Comparison of ENCODE assay signal across 8 cellular contexts in genomic region chr6:30481965-30482644, GRCh38. TPM values are rescaled to one million over a fixed set of nuclear protein-coding genes. Genes with fewer than 3 reads are reported as not detected.
DNase-seq lines count a peak whose midpoint lies in the region; TF ChIP-seq lines count a peak whose summit lies in the region.
"Not testable (repeated sequence)": the region's sequence is repeated elsewhere in the genome, so short reads cannot be mapped to it uniquely, and the experiment has no call there.

No MANE protein-coding gene starts in this region.

- not testable (repeated sequence) for H3K79me2 ChIP-seq in OCI-LY7 (ENCODE audit: insufficient read depth, low read depth, low read length)

- intact Hi-C loops in OCI-LY7 (cut with micrococcal nuclease; ENCODE audit: unreplicated experiment): loop anchor here (1.0 to 5.0 kb wide), 4 partner anchors 50 to 250 kb away; partner anchors contain the start of gene DHX16

- not testable (repeated sequence) for H3K4me3 Mint-ChIP-seq in activated CD4-positive, alpha-beta memory T cell treated with anti-CD3 and anti-CD28 coated beads, Interleukin-2, amount 10 ng/mL, durations not matched to agents 7 days and 5 days

- H3K9me3 ChIP-seq in AG04450 (ENCODE audit: control insufficient read depth, insufficient read depth, low read length); OCI-LY7 (ENCODE audit: low read length): not testable (repeated sequence)

- H3K27ac Mint-ChIP-seq in activated CD4-positive, alpha-beta memory T cell treated with anti-CD3 and anti-CD28 coated beads, Interleukin-2, amount 10 ng/mL, durations not matched to agents 7 days and 5 days: not testable (repeated sequence)

- peaks cover 26% of the 10 kb centered on the region for H3K4me1 Mint-ChIP-seq in activated CD4-positive, alpha-beta memory T cell treated with anti-CD3 and anti-CD28 coated beads, Interleukin-2, amount 10 ng/mL, durations not matched to agents 7 days and 5 days

- POLR2A ChIA-PET in AG04450 (lab: Yijun Ruan, JAX): interaction anchor here (0.5 to 1.1 kb wide), 5 partner anchors 51 to 130 kb away, joined by 3 to 5 read pairs (median 3); no protein-coding TSS in a partner anchor
- POLR2A ChIA-PET in OCI-LY7 (lab: Charles Lee): not testable (repeated sequence)
- POLR2A ChIA-PET in activated CD4-positive, alpha-beta memory T cell treated with anti-CD3 and anti-CD28 coated beads, Interleukin-2, amount 10 ng/mL, durations not matched to agents 7 days and 5 days (lab: Charles Lee): interaction anchor here (0.8 to 5.6 kb wide), 7 partner anchors 8 to 248 kb away, joined by 3 to 45 read pairs (median 4); no protein-coding TSS in a partner anchor

- peaks cover 77% of the 10 kb centered on the region for H3K27me3 Mint-ChIP-seq in activated CD4-positive, alpha-beta memory T cell treated with anti-CD3 and anti-CD28 coated beads, Interleukin-2, amount 10 ng/mL, durations not matched to agents 7 days and 5 days

- H3K27me3 ChIP-seq in AG04450 (ENCODE audit: control insufficient read depth, insufficient read depth, low read length): peaks cover 34% of the 10 kb centered on the region

- H3K4me3 ChIP-seq in AG04450 (ENCODE audit: low read depth, low read length): peak overlapping the region; percentile 29
- H3K4me3 ChIP-seq in OCI-LY7 (ENCODE audit: low read depth, low read length, poor library complexity, severe bottlenecking): not testable (repeated sequence)
- H3K4me3 ChIP-seq in choroid plexus epithelial cell (ENCODE audit: low read depth, low read length): peak overlapping the region; percentile 28

- H3K4me2 ChIP-seq in OCI-LY7 (ENCODE audit: low read length): not testable (repeated sequence)

- not testable (repeated sequence) for DNase-seq in AG04450 (ENCODE audit: low read depth, low spot score)
- DNase-seq in GM19238 (ENCODE audit: insufficient read length, low spot score) (peak; percentile 73), KG1 (lab: John Stamatoyannopoulos, UW) (peak; percentile 28), OCI-LY7 (ENCODE audit: low spot score) (peak; percentile 84), choroid plexus epithelial cell (ENCODE audit: low read depth) (peak; percentile 74), islet precursor cell (peak; percentile 93)
- DNase-seq in activated CD4-positive, alpha-beta memory T cell treated with anti-CD3 and anti-CD28 coated beads, Interleukin-2, amount 10 ng/mL, durations not matched to agents 7 days and 5 days: peak; percentile 86
- peak; percentile 73 to 77 for DNase-seq in stimulated activated CD4-positive, alpha-beta T cell treated with anti-CD3 and anti-CD28 coated beads, Interleukin-12 subunit alpha, Interleukin-12 subunit beta, amount 100 ng/mL, for 24 hours (ENCODE audit: low read depth in 2 of 2)

- CTCF ChIA-PET in AG04450 (lab: Charles Lee) (interaction anchor here (0.6 to 9.5 kb wide), 19 partner anchors 8 to 605 kb away, joined by 3 to 437 read pairs (median 4); partner anchors contain the start of gene ABCF1), OCI-LY7 (lab: Charles Lee; ENCODE audit: unreplicated experiment) (interaction anchor here (0.6 to 1.1 kb wide), 5 partner anchors 50 to 115 kb away, joined by 4 to 11 read pairs (median 4); no protein-coding TSS in a partner anchor)
- CTCF ChIA-PET in activated CD4-positive, alpha-beta memory T cell treated with anti-CD3 and anti-CD28 coated beads, Interleukin-2, amount 10 ng/mL, durations not matched to agents 7 days and 5 days (lab: Charles Lee): interaction anchor here (0.9 to 7.3 kb wide), 32 partner anchors 8 to 395 kb away, joined by 3 to 267 read pairs (median 4); partner anchors contain the start of genes ABCF1, DHX16, GNL1 and MRPS18B

- H3K36me3 Mint-ChIP-seq in activated CD4-positive, alpha-beta memory T cell treated with anti-CD3 and anti-CD28 coated beads, Interleukin-2, amount 10 ng/mL, durations not matched to agents 7 days and 5 days (ENCODE audit: low read depth): not testable (repeated sequence)

- not testable (repeated sequence) for H3K4me1 ChIP-seq in OCI-LY7 (ENCODE audit: insufficient read depth, low read length, poor library complexity, severe bottlenecking)

- not testable (repeated sequence) for H3K36me3 ChIP-seq in OCI-LY7 (ENCODE audit: insufficient read depth, low read length)

- not testable (repeated sequence) for H4K20me1 ChIP-seq in OCI-LY7 (ENCODE audit: insufficient read depth, low read length)

- BruUV-seq in OCI-LY7 (replicated peaks; lab: Mats Ljungman, UMichigan): not testable (repeated sequence)

- H3K27ac ChIP-seq in AG04450 (ENCODE audit: low read depth, low read length); OCI-LY7 (ENCODE audit: low read depth, low read length, poor library complexity, severe bottlenecking): not testable (repeated sequence)

- not testable (repeated sequence) for H3K9me3 Mint-ChIP-seq in activated CD4-positive, alpha-beta memory T cell treated with anti-CD3 and anti-CD28 coated beads, Interleukin-2, amount 10 ng/mL, durations not matched to agents 7 days and 5 days

- H2AFZ ChIP-seq in OCI-LY7 (ENCODE audit: low read length): not testable (repeated sequence)

- peak; percentile 81 for TF ChIP-seq CTCF in AG04450 (IDR thresholded peaks at IDR 0.05; ENCODE audit: low read depth, low read length)
- TF ChIP-seq CTCF in OCI-LY7 (conservative IDR thresholded peaks at IDR 0.05; ENCODE audit: low read length): peak; percentile 82
- TF ChIP-seq CTCF in choroid plexus epithelial cell (conservative IDR thresholded peaks at IDR 0.05; ENCODE audit: low read depth, low read length): peak; percentile 88

- H3K9me2 ChIP-seq in OCI-LY7 (ENCODE audit: insufficient read depth, low read length): not testable (repeated sequence)

RNA-seq across cellular contexts. Expression of gene HLA-E, which starts 7.2 kb away (rescaled TPM):
- 127 and 136 TPM in 2 replicates for polyA plus RNA-seq in AG04450 (2011; rRNA removed)
- polyA minus RNA-seq in AG04450 (2011; rRNA and poly(A)+ RNA removed): 79.3 and 95.1 TPM in 2 replicates
- 131 and 156 TPM in 2 replicates for total RNA-seq in OCI-LY7 (2014; rRNA removed; shearing (Covaris generic))
- total RNA-seq in OCI-LY7 (2022): 123 and 151 TPM in 2 replicates
- total RNA-seq in activated CD4-positive, alpha-beta memory T cell treated with anti-CD3 and anti-CD28 coated beads, Interleukin-2, amount 10 ng/mL, durations not matched to agents 7 days and 5 days: 100 to 1,000 TPM; 757 to 767 TPM

Comparison
In these comparisons a context has a peak if more than half of its experiments do, and no peak if none do; other contexts are left out.
1. RNA of gene HLA-E, which starts 7.2 kb away (total RNA-seq): 757 to 767 TPM in activated CD4-positive, alpha-beta memory T cell treated with anti-CD3 and anti-CD28 coated beads, Interleukin-2, amount 10 ng/mL, durations not matched to agents 7 days and 5 days; 123 to 156 TPM in OCI-LY7; every median in the first group is over 4 times any median in the second.
2. Peak in every context shown above with its lines, with median percentiles within 50 percentile points of each other: CTCF ChIP-seq.